In the genomic region with DNA sequence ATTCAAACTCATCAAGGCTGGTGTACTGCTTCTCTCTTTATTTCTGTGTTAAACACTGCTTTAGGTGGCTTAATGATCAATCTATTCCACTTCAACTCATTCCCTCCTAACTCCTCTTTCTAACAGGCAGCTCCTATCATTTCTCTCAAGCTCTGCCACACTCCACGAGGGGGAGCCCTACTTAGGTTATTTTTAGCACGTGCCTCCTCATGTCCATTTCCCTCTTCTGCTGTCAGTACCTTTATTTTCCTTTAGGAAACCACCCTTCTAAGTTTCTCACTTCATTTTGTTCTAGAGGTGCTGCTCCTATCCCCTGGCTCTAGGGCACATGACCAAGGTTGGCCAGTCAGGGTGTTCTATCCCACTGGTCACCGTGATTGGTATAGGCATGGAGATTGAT, we compare ENCODE assay signal across 9 cellular contexts. TPM values are rescaled to one million over a fixed set of nuclear protein-coding genes. Genes with fewer than 3 reads are reported as not detected.
A peak's percentile ranks its signal among the peaks of the same experiment; 100 is the strongest.
DNase-seq lines count a peak whose midpoint lies in the region; ATAC-seq, FAIRE-seq and TF ChIP-seq lines count a peak whose summit lies in the region.
"Had no signal": no experiment of that assay in that cellular context is flagged by ENCODE, and none has a peak within 500 bp of the region (broad histone marks: within the 10 kb centered on the region; RNA-seq: fewer than 3 reads in every experiment).

No MANE protein-coding gene starts in this region.

- in situ Hi-C loops in GM12878 (cut with MboI): no loop called here

- H2AFZ ChIP-seq in GM12878 (ENCODE audit: control insufficient read depth, low read depth, low read length): no peak overlapping the region
- H2AFZ ChIP-seq in parathyroid adenoma: no peak overlapping the region

- DNase-seq in NCI-H2171 treated with DMSO at 0.1 percent for 48 hours (lab: John Stamatoyannopoulos, UW) (peak; percentile 44), NCI-H2171 (lab: John Stamatoyannopoulos, UW) (no peak), NAMALWA (ENCODE audit: low spot score) (peak; percentile 44), GM12878 (ENCODE audit: low read depth, low spot score) (no peak), T-cell (no peak)
- no peak for DNase-seq in stimulated activated CD4-positive, alpha-beta T cell treated with anti-CD3 and anti-CD28 coated beads, Interleukin-12 subunit alpha, Interleukin-12 subunit beta, amount 100 ng/mL, for 4 hours
- DNase-seq in activated CD4-positive, CD25-positive, alpha-beta regulatory T cell (lab: John Stamatoyannopoulos, UW): no peak

- H3K4me3 ChIP-seq in GM12878 (no peak overlapping the region), parathyroid adenoma (ENCODE audit: low read depth, low read length) (no peak overlapping the region)

- peaks cover 6 to 20% (median 20%) of the 10 kb centered on the region in 3 donors for H3K9me3 Mint-ChIP-seq in T-cell

- H3K27me3 ChIP-seq in GM12878 (replicated peaks in 1 of 2; ENCODE audit: control insufficient read depth in 2 of 2, insufficient read depth in 2 of 2, low read length in 1 of 2) (no peaks in the 10 kb centered on the region), parathyroid adenoma (ENCODE audit: control insufficient read depth, insufficient read depth, low read length) (no peaks in the 10 kb centered on the region)

- H3K4me1 ChIP-seq in GM12878 (ENCODE audit: control insufficient read depth, insufficient read depth, low read length) (no peaks in the 10 kb centered on the region), parathyroid adenoma (no peaks in the 10 kb centered on the region)

- H4K20me1 ChIP-seq in GM12878 (ENCODE audit: control insufficient read depth, insufficient read depth): no peaks in the 10 kb centered on the region

- 29% methylated on average over 3 of the region's 3 CpGs for WGBS in GM12878 (ENCODE audit: insufficient coverage, insufficient replicate concordance, low lambda C conversion rate, missing lambda C conversion rate)

- RAD21 ChIA-PET in GM12878 (lab: Charles Lee; ENCODE audit: unreplicated experiment): no interaction called here

- H3K27ac ChIP-seq in GM12878 (ENCODE audit: control insufficient read depth, insufficient read depth): no peak overlapping the region
- H3K27ac ChIP-seq in parathyroid adenoma: no peak overlapping the region

- H3K36me3 ChIP-seq in GM12878 (ENCODE audit: control insufficient read depth in 2 of 2, insufficient read depth in 2 of 2, low read length in 1 of 2) (no peaks in the 10 kb centered on the region), parathyroid adenoma (ENCODE audit: control insufficient read depth, insufficient read depth, low read length) (no peaks in the 10 kb centered on the region)

- no peaks in the 10 kb centered on the region for H3K9me3 ChIP-seq in GM12878 (replicated peaks; ENCODE audit: control insufficient read depth, insufficient read depth, low read length)
- H3K9me3 ChIP-seq in parathyroid adenoma (ENCODE audit: control insufficient read depth, low read length): no peaks in the 10 kb centered on the region

- H3K79me2 ChIP-seq in GM12878 (ENCODE audit: control insufficient read depth, insufficient read depth, low read length) (no peaks in the 10 kb centered on the region), parathyroid adenoma (no peaks in the 10 kb centered on the region)

- SMC1A ChIA-PET in GM12878 (lab: Charles Lee; ENCODE audit: uncharacterized antibody, unreplicated experiment): no interaction called here

- FAIRE-seq in GM12878 (lab: Jason Lieb, UNC): no peak

- H3K4me1 Mint-ChIP-seq in T-cell: no peaks in the 10 kb centered on the region
- H3K4me1 Mint-ChIP-seq: CD14-positive monocyte had no signal

- no peak for TF ChIP-seq POLR2A in GM12878 (IDR thresholded peaks at IDR 0.05; ENCODE audit: low read depth, low read length)

- peaks cover 6 to 14% of the 10 kb centered on the region in 2 donors for H3K27me3 Mint-ChIP-seq in T-cell

- no peak for TF ChIP-seq RAD21 in GM12878 (IDR thresholded peaks at IDR 0.05; ENCODE audit: insufficient read depth, low read depth, low read length)

- peak; percentile 23 to 31 (median 30); a peak in 3 of 6 replicates for TF ChIP-seq CTCF in GM12878 (IDR thresholded peaks at IDR 0.05 in 2 of 3, conservative IDR thresholded peaks at IDR 0.05 in 1 of 3; ENCODE audit: control insufficient read depth in 2 of 3, extremely low read depth in 1 of 3, insufficient read depth in 1 of 3, low read depth in 3 of 3, low read length in 3 of 3)
- peak; percentile 35 for TF ChIP-seq CTCF in parathyroid adenoma (IDR thresholded peaks at IDR 0.05)

- H3K27ac Mint-ChIP-seq in T-cell: no peak overlapping the region
- H3K27ac Mint-ChIP-seq: CD14-positive monocyte had no signal

- no peaks in the 10 kb centered on the region for H3K36me3 Mint-ChIP-seq in T-cell
- H3K36me3 Mint-ChIP-seq: CD14-positive monocyte had no signal

- no peak for TF ChIP-seq EP300 in GM12878 (IDR thresholded peaks at IDR 0.05; ENCODE audit: borderline replicate concordance in 1 of 2, control insufficient read depth in 1 of 2, low read depth in 2 of 2, low read length in 2 of 2)

- H3K9ac ChIP-seq in GM12878 (ENCODE audit: control insufficient read depth, insufficient read depth, low read length): no peak overlapping the region
- H3K9ac ChIP-seq in parathyroid adenoma: no peak overlapping the region

- intact Hi-C loops in GM12878 (cut with micrococcal nuclease; ENCODE audit: unreplicated experiment): loop anchor here (2.0 to 5.0 kb wide), 2 partner anchors 19 to 971 kb away; no protein-coding TSS in a partner anchor

- peak; percentile 33; the same call in 2 of the 3 replicates for ATAC-seq in GM12878
- ATAC-seq in T-cell (replicated peaks in 1 of 4): no peak

- no TSS peak for BruUV-seq in GM12878 (replicated peaks; lab: Mats Ljungman, UMichigan)

- H3K4me2 ChIP-seq in GM12878 (ENCODE audit: control insufficient read depth, insufficient read depth): no peak overlapping the region
- H3K4me2 ChIP-seq in parathyroid adenoma (ENCODE audit: low read length): no peak overlapping the region

- CTCF ChIA-PET in GM12878 (lab: Yijun Ruan, JAX) (interaction anchor here (1.0 to 1.1 kb wide), 2 partner anchors 13 to 41 kb away, joined by 3 read pairs; no protein-coding TSS in a partner anchor), T-cell (lab: Charles Lee) (no interaction called here)

- POLR2A ChIA-PET in GM12878 (lab: Charles Lee) (no interaction called here), T-cell (lab: Charles Lee) (no interaction called here)

- H3K4me3 Mint-ChIP-seq in T-cell: no peak overlapping the region
- H3K4me3 Mint-ChIP-seq: CD14-positive monocyte had no signal

TF ChIP-seq in GM12878, 131 proteins besides CTCF, POLR2A, EP300 and RAD21:
- TF ChIP-seq SUPT20H (IDR thresholded peaks at IDR 0.05; ENCODE audit: borderline replicate concordance, control insufficient read depth, low read depth, low read length): no peak
- no peak for TF ChIP-seq EED (IDR thresholded peaks at IDR 0.05; ENCODE audit: low read depth)
- no peak for TF ChIP-seq SREBF2 (IDR thresholded peaks at IDR 0.05; ENCODE audit: low read length)
- TF ChIP-seq MEF2A (IDR thresholded peaks at IDR 0.05; ENCODE audit: insufficient read depth, low read depth, low read length): 0 out of 2 replicates have a peak, but pooled peaks have one; percentile 71
- TF ChIP-seq BHLHE40 (IDR thresholded peaks at IDR 0.05; ENCODE audit: borderline replicate concordance in 1 of 2, low read depth in 2 of 2, low read length in 1 of 2): peak; percentile 62 to 70; a peak in 3 of 4 replicates
- TF ChIP-seq STAT1 (conservative IDR thresholded peaks at IDR 0.05): no peak
- no peak for TF ChIP-seq TCF12 (IDR thresholded peaks at IDR 0.05; ENCODE audit: low read depth, low read length)
- TF ChIP-seq FOXK2 (IDR thresholded peaks at IDR 0.05): no peak

RNA-seq across cellular contexts. Expression of gene BRINP1, which starts 6.7 kb away (rescaled TPM):
- total RNA-seq in GM12878 (2013; cell fraction: nucleolus; rRNA removed): not detected in 2 replicates
- total RNA-seq in GM12878 (2014; rRNA removed) (not detected in 2 replicates), GM12878 (2014; rRNA removed; fragmentation: Illumina TruSeq; extraction: Trizol) (not detected in 2 replicates), GM12878 (2021) (not detected in 2 replicates), T-cell (not detected)
- not detected for polyA plus RNA-seq in GM12878 (2011; ENCODE audit: low read depth)
- polyA plus RNA-seq in GM12878 (2011; rRNA removed) (not detected in 2 replicates), GM12878 (2014; fragmentation: Illumina TruSeq; extraction: Trizol) (0.06 TPM in 1 of 2 replicates, not detected in the other), GM12878 (2014; fragmentation: Nextera tagmentation; extraction: Ambion mirVana) (not detected), GM12878 (2014; rRNA removed) (not detected in 2 replicates), GM12878 (2016; fragmentation: Nextera tagmentation; extraction: Ambion mirVana) (not detected)
- polyA plus RNA-seq in GM12878 (2011; cell fraction: cytosol; rRNA removed): not detected in 2 replicates
- not detected in 2 replicates for polyA plus RNA-seq in GM12878 (2011; cell fraction: nucleus; rRNA removed)
- 0.04 TPM in 1 of 2 replicates, not detected in the other for polyA plus RNA-seq in GM12878 (2012)
- not detected in 2 replicates for polyA minus RNA-seq in GM12878 (2011; rRNA and poly(A)+ RNA removed)
- polyA minus RNA-seq in GM12878 (2011; cell fraction: cytosol; rRNA and poly(A)+ RNA removed): not detected in 2 replicates
- not detected in 2 replicates for polyA minus RNA-seq in GM12878 (2011; cell fraction: nucleus; rRNA and poly(A)+ RNA removed)
- polyA plus RNA-seq: CD14-positive monocyte had no signal

Comparison
In these comparisons a context has a peak if more than half of its experiments do, and no peak if none do; other contexts are left out.
1. DNase-seq: peak in NCI-H2171 treated with DMSO at 0.1 percent for 48 hours (single experiment) and NAMALWA (single experiment); none in NCI-H2171 (single experiment), GM12878 (single experiment), T-cell (0 of 34), stimulated activated CD4-positive, alpha-beta T cell treated with anti-CD3 and anti-CD28 coated beads, Interleukin-12 subunit alpha, Interleukin-12 subunit beta, amount 100 ng/mL, for 4 hours (single experiment) and activated CD4-positive, CD25-positive, alpha-beta regulatory T cell (0 of 4).